In the genomic region with DNA sequence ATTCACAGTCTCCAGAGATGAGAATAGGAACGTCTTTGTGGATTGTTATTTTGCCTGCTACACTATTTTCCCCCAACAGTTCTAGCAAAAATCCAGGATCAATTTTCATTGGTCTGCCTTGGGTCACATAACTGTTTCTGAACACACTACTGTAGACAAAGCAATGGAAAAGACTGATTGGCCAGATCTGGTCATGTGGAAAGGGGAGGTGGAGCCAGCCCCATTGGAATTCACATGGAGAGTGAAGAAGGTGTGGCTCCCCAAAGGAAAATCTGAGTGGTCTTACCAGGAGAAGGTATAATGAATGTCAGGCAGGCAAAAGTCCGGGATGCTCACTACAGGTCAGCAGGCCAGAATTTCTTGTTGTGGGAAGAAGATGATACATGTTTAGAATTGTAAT, we compare ENCODE assay signal across 1 cellular context.
TF ChIP-seq lines count a peak whose summit lies in the region.

No MANE protein-coding gene starts in this region.

TF ChIP-seq in HepG2, 621 proteins besides CTCF, POLR2A, EP300 and RAD21:
- TF ChIP-seq ZNF782 (CRISPR knock-in tag; IDR thresholded peaks at IDR 0.05; ENCODE audit: borderline replicate concordance) (no peak), NFYC (CRISPR knock-in tag; IDR thresholded peaks at IDR 0.05) (peak; percentile 53)
